ENCODE assay signal across 8 cellular contexts in the genomic region with DNA sequence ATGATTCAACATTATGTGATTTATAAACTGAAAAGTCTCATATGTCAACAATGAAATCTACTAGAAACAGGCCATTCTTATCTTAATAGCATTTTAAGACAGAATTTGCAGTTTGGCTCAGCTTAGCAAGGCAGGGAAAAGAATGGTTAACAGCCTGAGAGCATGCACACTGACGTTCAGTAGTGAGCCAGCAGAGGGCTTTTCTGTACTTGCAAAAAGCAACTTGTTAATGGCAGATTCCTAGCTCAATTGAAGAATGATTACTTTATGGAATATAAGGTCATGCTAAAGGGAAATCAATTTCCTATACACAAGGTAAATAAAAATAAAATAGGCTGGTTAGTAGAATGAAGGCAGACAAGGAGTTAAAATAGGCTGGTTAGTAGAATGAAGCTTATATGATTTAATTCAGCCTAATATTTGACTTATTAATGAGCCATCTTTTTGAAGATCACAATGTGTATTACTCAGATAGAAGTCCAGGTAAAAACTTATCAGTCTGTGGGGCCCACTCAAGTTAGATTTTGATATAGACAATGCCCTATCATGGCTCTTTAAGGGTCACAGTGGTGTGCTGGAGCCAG.
DNase-seq lines count a peak whose midpoint lies in the region; TF ChIP-seq lines count a peak whose summit lies in the region.

No MANE protein-coding gene starts in this region.

- H3K9me3 ChIP-seq in HEK293 (ENCODE audit: control insufficient read depth, insufficient read depth, low read depth, low read length), result no peaks in the 10 kb centered on the region

- H3K27ac Mint-ChIP-seq in chondrocyte (ENCODE audit: unreplicated experiment) (no peak overlapping the region), nephron (peak overlapping the region; percentile 10 to 66 (median 23))

- H3K4me1 Mint-ChIP-seq in chondrocyte (ENCODE audit: low read depth) (peaks cover 25% of the 10 kb centered on the region), nephron (peaks cover 30% of the 10 kb centered on the region)

- H3K27me3 Mint-ChIP-seq in chondrocyte (ENCODE audit: low read depth), result no peaks in the 10 kb centered on the region
- H3K27me3 Mint-ChIP-seq in nephron (ENCODE audit: low read depth), result no peaks in the 10 kb centered on the region

- no peak for DNase-seq in GM10248 (ENCODE audit: extremely low spot score)
- peak; percentile 52 for DNase-seq in NCI-H446 treated with DMSO at 0.1 percent for 48 hours (lab: John Stamatoyannopoulos, UW)
- DNase-seq in chondrocyte (ENCODE audit: low spot score), result no peak
- DNase-seq in GDM1 (lab: John Stamatoyannopoulos, UW), result no peak
- no peak for DNase-seq in stimulated activated CD4-positive, alpha-beta T cell treated with anti-CD3 and anti-CD28 coated beads, Interleukin-4, amount 100 ng/mL, for 24 hours
- no peak for DNase-seq in activated T-cell treated with anti-CD3 and anti-CD28 coated beads, Interleukin-2, amount 50 U/mL, for 48 hours

- no peak overlapping the region for H3K4me3 Mint-ChIP-seq in chondrocyte (ENCODE audit: unreplicated experiment)
- no peak overlapping the region for H3K4me3 Mint-ChIP-seq in nephron

- H3K27ac ChIP-seq in HEK293 (ENCODE audit: extremely low read depth, low read depth, low read length), result no peak overlapping the region

- CTCF ChIA-PET in GM10248 (lab: Yijun Ruan, JAX), result interaction anchor here (1.0 to 2.2 kb wide), 6 partner anchors 11 to 75 kb away, joined by 3 to 11 read pairs (median 6); no protein-coding TSS in a partner anchor
- CTCF ChIA-PET in HEK293 (lab: Yijun Ruan, JAX), result interaction anchor here (0.5 to 15.0 kb wide), 58 partner anchors 7 to 1070 kb away, joined by 3 to 294 read pairs (median 4); no protein-coding TSS in a partner anchor

- POLR2A ChIA-PET in GM10248 (lab: Yijun Ruan, JAX) (no interaction called here), HEK293 (lab: Yijun Ruan, JAX) (interaction anchor here (0.9 to 1.6 kb wide), 2 partner anchors 74 to 504 kb away, joined by 5 to 8 read pairs; a partner anchor contains a TSS)

- no peaks in the 10 kb centered on the region for H3K9me3 Mint-ChIP-seq in chondrocyte (ENCODE audit: low read depth)
- no peaks in the 10 kb centered on the region for H3K9me3 Mint-ChIP-seq in nephron

- no peaks in the 10 kb centered on the region for H3K4me1 ChIP-seq in HEK293 (ENCODE audit: control insufficient read depth, insufficient read depth, low read length)

- H3K4me3 ChIP-seq in HEK293 (ENCODE audit: low read depth, low read length), result no peak overlapping the region

- H3K36me3 ChIP-seq in HEK293 (ENCODE audit: control insufficient read depth in 2 of 2, insufficient read depth in 1 of 2, low read length in 2 of 2), result no peaks in the 10 kb centered on the region

- no peaks in the 10 kb centered on the region for H3K36me3 Mint-ChIP-seq in chondrocyte (ENCODE audit: low read depth)
- H3K36me3 Mint-ChIP-seq in nephron (ENCODE audit: low read depth), result no peaks in the 10 kb centered on the region

- TF ChIP-seq CTCF in GM10248 (IDR thresholded peaks at IDR 0.05; ENCODE audit: control extremely low read depth, extremely low read depth, low read depth, missing control alignments), result peak; percentile 49
- peak; percentile 64; the same call in 1 of the 2 replicates for TF ChIP-seq CTCF in HEK293 (tag by site-specific recombination; IDR thresholded peaks at IDR 0.05)
- peak; percentile 89 for TF ChIP-seq CTCF in chondrocyte (IDR thresholded peaks at IDR 0.05)
- peak; percentile 72 to 77 (median 77) for TF ChIP-seq CTCF in nephron (IDR thresholded peaks at IDR 0.05; ENCODE audit: unreplicated experiment in 3 of 3)

TF ChIP-seq in HEK293, 187 proteins besides CTCF, POLR2A, EP300 and RAD21:
- TF ChIP-seq ZNF654 (tag by site-specific recombination; IDR thresholded peaks at IDR 0.05; ENCODE audit: low read depth), result peak; percentile 59
- TF ChIP-seq HOXA7 (CRISPR knock-in tag; IDR thresholded peaks at IDR 0.05; ENCODE audit: borderline replicate concordance), result no peak
- TF ChIP-seq, protein P1, sequence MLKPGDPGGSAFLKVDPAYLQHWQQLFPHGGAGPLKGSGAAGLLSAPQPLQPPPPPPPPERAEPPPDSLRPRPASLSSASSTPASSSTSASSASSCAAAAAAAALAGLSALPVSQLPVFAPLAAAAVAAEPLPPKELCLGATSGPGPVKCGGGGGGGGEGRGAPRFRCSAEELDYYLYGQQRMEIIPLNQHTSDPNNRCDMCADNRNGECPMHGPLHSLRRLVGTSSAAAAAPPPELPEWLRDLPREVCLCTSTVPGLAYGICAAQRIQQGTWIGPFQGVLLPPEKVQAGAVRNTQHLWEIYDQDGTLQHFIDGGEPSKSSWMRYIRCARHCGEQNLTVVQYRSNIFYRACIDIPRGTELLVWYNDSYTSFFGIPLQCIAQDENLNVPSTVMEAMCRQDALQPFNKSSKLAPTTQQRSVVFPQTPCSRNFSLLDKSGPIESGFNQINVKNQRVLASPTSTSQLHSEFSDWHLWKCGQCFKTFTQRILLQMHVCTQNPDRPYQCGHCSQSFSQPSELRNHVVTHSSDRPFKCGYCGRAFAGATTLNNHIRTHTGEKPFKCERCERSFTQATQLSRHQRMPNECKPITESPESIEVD (tag by site-specific recombination; IDR thresholded peaks at IDR 0.05), result peak; percentile 52; the same call in 1 of the 2 replicates
- TF ChIP-seq ZNF544 (tag by site-specific recombination; IDR thresholded peaks at IDR 0.05), result no peak
- TF ChIP-seq ZNF660 (tag by site-specific recombination; IDR thresholded peaks at IDR 0.05), result peak; percentile 17; the same call in 1 of the 2 replicates
- TF ChIP-seq MYNN (tag by site-specific recombination; IDR thresholded peaks at IDR 0.05; ENCODE audit: borderline replicate concordance), result no peak
- TF ChIP-seq TRIM28 (IDR thresholded peaks at IDR 0.05; ENCODE audit: borderline replicate concordance, low read length), result peak; percentile 77; the same call in 1 of the 2 replicates
